Comparison of ENCODE assay signal across 19 cellular contexts in genomic region chr13:99900960-99901359, GRCh38.
"Had no signal": no experiment of that assay in that cellular context is flagged by ENCODE, and none has a peak within 500 bp of the region (broad histone marks: within the 10 kb centered on the region; RNA-seq: fewer than 3 reads in every experiment).

No MANE protein-coding gene starts in this region.

- H3K36me3 Mint-ChIP-seq: activated naive CD4-positive, alpha-beta T cell treated with anti-CD3 and anti-CD28 coated beads, Interleukin-2, amount 10 ng/mL, durations not matched to agents 7 days and 5 days had no signal

- H3K4me3 Mint-ChIP-seq: activated CD4-positive, alpha-beta T cell treated with anti-CD3 and anti-CD28 coated beads, Interleukin-2, amount 10 ng/mL, durations not matched to agents 24 days and 14 days; activated CD8-positive, alpha-beta T cell treated with anti-CD3 and anti-CD28 coated beads for 36 hours; activated naive CD4-positive, alpha-beta T cell treated with anti-CD3 and anti-CD28 coated beads, Interleukin-2, amount 10 ng/mL, durations not matched to agents 7 days and 5 days; activated naive CD8-positive, alpha-beta T cell; activated T-cell treated with anti-CD3 and anti-CD28 coated beads, Interleukin-2, amount 50 U/mL, for 4 hours; activated T-helper 1 cell treated with anti-CD3 and anti-CD28 coated beads, Interleukin-12 subunit alpha, Interleukin-12 subunit beta, Interleukin-2, Interleukin-4 antibody, amounts not matched to agents 30 ng/mL and 10 ng/mL and 1 ng/mL, durations not matched to agents 14 hours and 24 hours and 36 hours had no signal

- H3K4me1 ChIP-seq: SJCRH30 had no signal

- H3K27me3 ChIP-seq: brain microvascular endothelial cell, SJCRH30 had no signal

- H3K4me3 ChIP-seq: SJCRH30, SK-N-MC had no signal

- H3K27ac Mint-ChIP-seq: activated CD4-positive, alpha-beta T cell treated with anti-CD3 and anti-CD28 coated beads, Interleukin-2, amount 10 ng/mL, durations not matched to agents 24 days and 14 days; activated CD8-positive, alpha-beta T cell treated with anti-CD3 and anti-CD28 coated beads for 36 hours; activated naive CD4-positive, alpha-beta T cell treated with anti-CD3 and anti-CD28 coated beads, Interleukin-2, amount 10 ng/mL, durations not matched to agents 7 days and 5 days; activated naive CD8-positive, alpha-beta T cell; activated T-helper 1 cell treated with anti-CD3 and anti-CD28 coated beads, Interleukin-12 subunit alpha, Interleukin-12 subunit beta, Interleukin-2, Interleukin-4 antibody, amounts not matched to agents 30 ng/mL and 10 ng/mL and 1 ng/mL, durations not matched to agents 14 hours and 24 hours and 36 hours had no signal

- H3K27ac ChIP-seq: brain microvascular endothelial cell, SJCRH30, SK-N-MC, WERI-Rb-1 had no signal

- H3K9me3 ChIP-seq: SJCRH30 had no signal

- DNase-seq: amniotic stem cell, aorta, NCI-H1436 treated with DMSO at 0.1 percent for 48 hours, NCI-H2029 treated with DMSO at 0.1 percent for 48 hours, NCI-H2107, NCI-H2171 treated with DMSO at 0.1 percent for 48 hours, NCI-H2227 treated with DMSO at 0.1 percent for 48 hours, NCI-H510A treated with DMSO at 0.1 percent for 48 hours, T1000 had no signal

- H3K36me3 ChIP-seq: brain microvascular endothelial cell, SJCRH30, WERI-Rb-1 had no signal

- H3K9me3 Mint-ChIP-seq: activated CD4-positive, alpha-beta T cell treated with anti-CD3 and anti-CD28 coated beads, Interleukin-2, amount 10 ng/mL, durations not matched to agents 24 days and 14 days; activated CD8-positive, alpha-beta T cell treated with anti-CD3 and anti-CD28 coated beads for 36 hours; activated naive CD4-positive, alpha-beta T cell treated with anti-CD3 and anti-CD28 coated beads, Interleukin-2, amount 10 ng/mL, durations not matched to agents 7 days and 5 days; activated T-cell treated with anti-CD3 and anti-CD28 coated beads, Interleukin-2, amount 50 U/mL, for 4 hours; activated T-helper 1 cell treated with anti-CD3 and anti-CD28 coated beads, Interleukin-12 subunit alpha, Interleukin-12 subunit beta, Interleukin-2, Interleukin-4 antibody, amounts not matched to agents 30 ng/mL and 10 ng/mL and 1 ng/mL, durations not matched to agents 14 hours and 24 hours and 36 hours had no signal
